In the genomic region with DNA sequence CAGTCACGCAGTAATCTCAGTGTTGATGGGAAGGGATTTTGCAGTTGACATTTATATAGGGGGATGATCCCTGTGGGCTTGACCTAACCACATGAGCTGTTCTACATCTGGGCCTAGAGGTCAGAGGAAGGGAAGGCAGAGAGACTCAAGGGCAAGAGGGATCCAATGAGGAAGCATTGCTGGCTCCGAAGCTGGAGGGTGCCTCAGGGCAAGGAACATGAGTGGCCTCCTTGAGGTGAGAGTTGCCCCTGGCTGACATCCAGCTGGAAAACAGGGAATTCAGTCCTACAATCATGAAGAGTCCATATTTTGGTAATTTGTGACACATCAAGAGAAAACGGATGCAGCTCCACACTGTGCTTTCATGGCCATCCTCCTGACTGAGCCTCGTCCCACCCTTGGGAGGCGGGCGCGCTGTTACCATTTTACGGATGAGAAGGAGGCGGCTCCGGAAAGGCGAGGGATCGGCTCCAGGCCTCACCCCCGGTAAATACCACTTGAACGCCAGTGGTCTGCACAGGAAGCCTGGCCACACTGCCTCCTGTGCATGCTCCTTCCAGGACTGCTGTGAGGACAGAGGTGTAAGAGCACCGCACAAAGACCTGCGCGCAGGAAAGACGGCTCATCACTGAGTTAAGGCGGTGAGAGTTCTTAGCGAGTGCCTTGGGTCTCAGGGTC, we compare ENCODE assay signal across 36 cellular contexts. TPM values are rescaled to one million over a fixed set of nuclear protein-coding genes. Genes with fewer than 3 reads are reported as not detected.
"Had no signal": no experiment of that assay in that cellular context is flagged by ENCODE, and none has a peak within 500 bp of the region (broad histone marks: within the 10 kb centered on the region; RNA-seq: fewer than 3 reads in every experiment).

No MANE protein-coding gene starts in this region.

- H3K4me3 ChIP-seq: esophagus muscularis mucosa, gastrocnemius medialis, heart left ventricle had no signal

- DNase-seq: activated B cell treated with CpG ODN at 0.5 μM for 24 hours; activated CD4-positive, alpha-beta T cell treated with anti-CD3 and anti-CD28 coated beads for 48 hours; activated CD4-positive, alpha-beta T cell treated with anti-CD3 and anti-CD28 coated beads, Interleukin-2, amount 50 U/mL, for 1 hour; activated CD4-positive, alpha-beta T cell treated with anti-CD3 and anti-CD28 coated beads, Interleukin-2, amount 50 U/mL, for 48 hours; activated CD8-positive, alpha-beta memory T cell treated with anti-CD3 and anti-CD28 coated beads, Interleukin-2, amount 10 ng/mL, durations not matched to agents 7 days and 5 days; activated CD8-positive, alpha-beta memory T cell treated with anti-CD3 and anti-CD28 coated beads, Interleukin-2, amount 50 U/mL, for 48 hours; activated CD8-positive, alpha-beta T cell treated with anti-CD3 and anti-CD28 coated beads for 36 hours; activated gamma-delta T cell; activated naive CD4-positive, alpha-beta T cell treated with anti-CD3 and anti-CD28 coated beads, Interleukin-2, amount 50 U/mL, for 16 hours; activated naive CD4-positive, alpha-beta T cell treated with Interleukin-2 at 50 U/mL for 16 hours; activated T-cell treated with anti-CD3 and anti-CD28 coated beads for 4 hours; activated T-cell treated with anti-CD3 and anti-CD28 coated beads, Interleukin-2, amount 50 U/mL, for 24 hours; activated T-cell treated with anti-CD3 and anti-CD28 coated beads, Interleukin-2, amount 50 U/mL, for 72 hours; amniotic stem cell; anterior cingulate cortex; brain microvascular endothelial cell; cortex of kidney; dermis blood vessel endothelial cell; effector CD4-positive, alpha-beta T cell; effector memory CD8-positive, alpha-beta T cell; erythroblast; foreskin keratinocyte; gastrocnemius medialis; glutamatergic neuron; T-helper 17 cell; T1000; WERI-Rb-1 had no signal

- H3K36me3 ChIP-seq: brain microvascular endothelial cell, esophagus muscularis mucosa, gastrocnemius medialis, heart left ventricle, WERI-Rb-1 had no signal

- H3K9me3 ChIP-seq: esophagus muscularis mucosa, gastrocnemius medialis, heart left ventricle had no signal

- ATAC-seq: activated CD4-positive, CD25-positive, alpha-beta regulatory T cell treated with anti-CD3 and anti-CD28 coated beads, Interleukin-2, amount 50 U/mL, for 24 hours; activated CD8-positive, alpha-beta memory T cell treated with anti-CD3 and anti-CD28 coated beads, Interleukin-2, amount 10 ng/mL, durations not matched to agents 7 days and 5 days; activated CD8-positive, alpha-beta T cell treated with anti-CD3 and anti-CD28 coated beads for 36 hours; activated T-cell treated with anti-CD3 and anti-CD28 coated beads, Interleukin-2, amount 50 U/mL, for 72 hours; effector memory CD8-positive, alpha-beta T cell; foreskin keratinocyte; gastrocnemius medialis; T-helper 17 cell had no signal

- H3K27ac Mint-ChIP-seq: activated B cell treated with CpG ODN at 0.5 μM for 24 hours; activated CD8-positive, alpha-beta memory T cell treated with anti-CD3 and anti-CD28 coated beads, Interleukin-2, amount 10 ng/mL, durations not matched to agents 7 days and 5 days; activated CD8-positive, alpha-beta T cell treated with anti-CD3 and anti-CD28 coated beads for 36 hours; activated naive CD8-positive, alpha-beta T cell; activated T-cell treated with anti-CD3 and anti-CD28 coated beads, Interleukin-2, amount 50 U/mL, for 24 hours; activated T-cell treated with anti-CD3 and anti-CD28 coated beads, Interleukin-2, amount 50 U/mL, for 72 hours; effector memory CD8-positive, alpha-beta T cell; T-helper 17 cell; T-helper 2 cell treated with Interferon-gamma antibody and Interleukin-4, amounts not matched to agents 5 μg/mL and 100 μg/mL, for 36 hours had no signal

- H3K4me1 ChIP-seq: esophagus muscularis mucosa, foreskin keratinocyte, gastrocnemius medialis, heart left ventricle had no signal

- H3K4me3 Mint-ChIP-seq: activated B cell treated with CpG ODN at 0.5 μM for 24 hours; activated CD8-positive, alpha-beta memory T cell treated with anti-CD3 and anti-CD28 coated beads, Interleukin-2, amount 10 ng/mL, durations not matched to agents 7 days and 5 days; activated CD8-positive, alpha-beta T cell treated with anti-CD3 and anti-CD28 coated beads for 36 hours; activated naive CD8-positive, alpha-beta T cell; activated T-cell treated with anti-CD3 and anti-CD28 coated beads, Interleukin-2, amount 50 U/mL, for 24 hours; activated T-cell treated with anti-CD3 and anti-CD28 coated beads, Interleukin-2, amount 50 U/mL, for 72 hours; central memory CD8-positive, alpha-beta T cell; effector memory CD8-positive, alpha-beta T cell; T-helper 17 cell; T-helper 2 cell treated with Interferon-gamma antibody and Interleukin-4, amounts not matched to agents 5 μg/mL and 100 μg/mL, for 36 hours had no signal

- H3K4me1 Mint-ChIP-seq: activated B cell treated with CpG ODN at 0.5 μM for 24 hours; activated CD8-positive, alpha-beta memory T cell treated with anti-CD3 and anti-CD28 coated beads, Interleukin-2, amount 10 ng/mL, durations not matched to agents 7 days and 5 days; central memory CD8-positive, alpha-beta T cell had no signal

- H3K27ac ChIP-seq: brain microvascular endothelial cell, esophagus muscularis mucosa, foreskin keratinocyte, gastrocnemius medialis, heart left ventricle, WERI-Rb-1 had no signal

- H3K27me3 ChIP-seq: brain microvascular endothelial cell, esophagus muscularis mucosa, gastrocnemius medialis, heart left ventricle had no signal

- H3K36me3 Mint-ChIP-seq: activated CD8-positive, alpha-beta memory T cell treated with anti-CD3 and anti-CD28 coated beads, Interleukin-2, amount 10 ng/mL, durations not matched to agents 7 days and 5 days; activated naive CD8-positive, alpha-beta T cell had no signal

- H3K9me3 Mint-ChIP-seq: activated B cell treated with CpG ODN at 0.5 μM for 24 hours; activated CD8-positive, alpha-beta T cell treated with anti-CD3 and anti-CD28 coated beads for 36 hours; activated T-cell treated with anti-CD3 and anti-CD28 coated beads, Interleukin-2, amount 50 U/mL, for 24 hours; activated T-cell treated with anti-CD3 and anti-CD28 coated beads, Interleukin-2, amount 50 U/mL, for 72 hours; central memory CD8-positive, alpha-beta T cell; effector memory CD8-positive, alpha-beta T cell; T-helper 2 cell treated with Interferon-gamma antibody and Interleukin-4, amounts not matched to agents 5 μg/mL and 100 μg/mL, for 36 hours had no signal

RNA-seq across cellular contexts. Expression of a gene that starts 58.6 kb away (rescaled TPM):
- total RNA-seq: activated B cell treated with CpG ODN at 0.5 μM for 24 hours; activated CD8-positive, alpha-beta memory T cell treated with anti-CD3 and anti-CD28 coated beads for 36 hours; activated CD8-positive, alpha-beta memory T cell treated with anti-CD3 and anti-CD28 coated beads, Interleukin-2, amount 10 ng/mL, durations not matched to agents 7 days and 5 days; activated CD8-positive, alpha-beta T cell treated with anti-CD3 and anti-CD28 coated beads for 36 hours; activated T-cell treated with anti-CD3 and anti-CD28 coated beads, Interleukin-2, amount 50 U/mL, for 72 hours; astrocyte; bronchial epithelial cell; dermis blood vessel endothelial cell; foreskin keratinocyte; T-helper 17 cell had no signal
- polyA plus RNA-seq: foreskin keratinocyte had no signal
